ENCODE assay signal across 9 cellular contexts in genomic region chr10:112375721-112376577, GRCh38. TPM values are rescaled to one million over a fixed set of nuclear protein-coding genes. Genes with fewer than 3 reads are reported as not detected.
DNase-seq lines count a peak whose midpoint lies in the region; ATAC-seq, FAIRE-seq and TF ChIP-seq lines count a peak whose summit lies in the region.
"Had no signal": no experiment of that assay in that cellular context is flagged by ENCODE, and none has a peak within 500 bp of the region (broad histone marks: within the 10 kb centered on the region; RNA-seq: fewer than 3 reads in every experiment).

No MANE protein-coding gene starts in this region.

- no peak for FAIRE-seq in astrocyte (lab: Jason Lieb, UNC)

- peaks cover under 1% of the 10 kb centered on the region for H3K27me3 Mint-ChIP-seq in astrocyte (ENCODE audit: low read depth, unreplicated experiment)

- H3K4me2 ChIP-seq in astrocyte (ENCODE audit: low read length) = peak overlapping the region; percentile 33

- no peaks in the 10 kb centered on the region for H3K79me2 ChIP-seq in astrocyte (ENCODE audit: insufficient read depth, low read length)

- TF ChIP-seq CTCF in astrocyte (IDR thresholded peaks at IDR 0.05; ENCODE audit: insufficient read depth, low read depth, low read length) = no peak

- peak overlapping the region; percentile 34 for H3K4me3 Mint-ChIP-seq in astrocyte (ENCODE audit: unreplicated experiment)

- H2AFZ ChIP-seq in astrocyte (ENCODE audit: low read depth, low read length) = peak overlapping the region; percentile 69

- peak; percentile 73 for TF ChIP-seq POLR2A in Raji (IDR thresholded peaks at IDR 0.05; ENCODE audit: insufficient read depth, low read depth, low read length)

- DNase-seq in activated gamma-delta T cell treated with Interleukin-2 at 50 U/mL for 16 hours (peak; percentile 35), activated gamma-delta T cell (lab: John Stamatoyannopoulos, UW) (no peak), astrocyte (ENCODE audit: low read depth) (no peak), NCI-H1105 (lab: John Stamatoyannopoulos, UW) (no peak)
- peak; percentile 14 for DNase-seq in stimulated activated CD8-positive, alpha-beta memory T cell treated with anti-CD3 and anti-CD28 coated beads, Interleukin-12 subunit alpha, Interleukin-12 subunit beta, amount 100 ng/mL, for 4 hours (ENCODE audit: low read depth)

- H3K27me3 ChIP-seq in astrocyte (ENCODE audit: insufficient read depth, low read length) = no peaks in the 10 kb centered on the region
- no peaks in the 10 kb centered on the region for H3K27me3 ChIP-seq in layer of hippocampus (ENCODE audit: control insufficient read depth, insufficient read depth, low read length)

- no peaks in the 10 kb centered on the region for H3K36me3 Mint-ChIP-seq in astrocyte (ENCODE audit: low read depth, unreplicated experiment)

- peaks cover 5% of the 10 kb centered on the region for H3K9me3 Mint-ChIP-seq in astrocyte (ENCODE audit: unreplicated experiment)

- peak; percentile 84 for ATAC-seq in HG03095 (IDR thresholded peaks at IDR 0.05; ENCODE audit: unreplicated experiment)

- peak overlapping the region; percentile 2 for H3K27ac ChIP-seq in astrocyte (ENCODE audit: low read depth, low read length)
- H3K27ac ChIP-seq in layer of hippocampus (ENCODE audit: low read depth, low read length) = peak overlapping the region; percentile 62
- H3K27ac ChIP-seq: epithelial cell of prostate had no signal

- peaks cover 17% of the 10 kb centered on the region for H3K4me1 ChIP-seq in astrocyte (ENCODE audit: insufficient read depth, low read length)

- H3K4me3 ChIP-seq in astrocyte (ENCODE audit: insufficient read depth, low read depth, low read length) = no peak overlapping the region

- no peaks in the 10 kb centered on the region for H3K36me3 ChIP-seq in astrocyte (ENCODE audit: insufficient read depth, low read length)

- H3K27ac Mint-ChIP-seq in astrocyte (ENCODE audit: unreplicated experiment) = peak overlapping the region; percentile 88

- H3K9ac ChIP-seq in astrocyte (ENCODE audit: low read length) = no peak overlapping the region

- H4K20me1 ChIP-seq in astrocyte (ENCODE audit: insufficient read depth, low read length) = no peaks in the 10 kb centered on the region

- no peaks in the 10 kb centered on the region for H3K9me3 ChIP-seq in astrocyte (ENCODE audit: insufficient read depth, low read depth, low read length)

- H3K4me1 Mint-ChIP-seq in astrocyte (ENCODE audit: low read depth, unreplicated experiment) = peaks cover 28% of the 10 kb centered on the region

RNA-seq across cellular contexts. Expression of gene ACSL5, which starts 2.0 kb away (rescaled TPM):
- total RNA-seq in astrocyte = 0.68 and 0.79 TPM in 2 replicates

Comparison
In these comparisons a context has a peak if more than half of its experiments do, and no peak if none do; other contexts are left out.
1. DNase-seq: peak in activated gamma-delta T cell treated with Interleukin-2 at 50 U/mL for 16 hours (single experiment) and stimulated activated CD8-positive, alpha-beta memory T cell treated with anti-CD3 and anti-CD28 coated beads, Interleukin-12 subunit alpha, Interleukin-12 subunit beta, amount 100 ng/mL, for 4 hours (single experiment); none in activated gamma-delta T cell (single experiment), astrocyte (single experiment) and NCI-H1105 (single experiment).